11 cellular contexts compared by ENCODE assay signal in the genomic region with DNA sequence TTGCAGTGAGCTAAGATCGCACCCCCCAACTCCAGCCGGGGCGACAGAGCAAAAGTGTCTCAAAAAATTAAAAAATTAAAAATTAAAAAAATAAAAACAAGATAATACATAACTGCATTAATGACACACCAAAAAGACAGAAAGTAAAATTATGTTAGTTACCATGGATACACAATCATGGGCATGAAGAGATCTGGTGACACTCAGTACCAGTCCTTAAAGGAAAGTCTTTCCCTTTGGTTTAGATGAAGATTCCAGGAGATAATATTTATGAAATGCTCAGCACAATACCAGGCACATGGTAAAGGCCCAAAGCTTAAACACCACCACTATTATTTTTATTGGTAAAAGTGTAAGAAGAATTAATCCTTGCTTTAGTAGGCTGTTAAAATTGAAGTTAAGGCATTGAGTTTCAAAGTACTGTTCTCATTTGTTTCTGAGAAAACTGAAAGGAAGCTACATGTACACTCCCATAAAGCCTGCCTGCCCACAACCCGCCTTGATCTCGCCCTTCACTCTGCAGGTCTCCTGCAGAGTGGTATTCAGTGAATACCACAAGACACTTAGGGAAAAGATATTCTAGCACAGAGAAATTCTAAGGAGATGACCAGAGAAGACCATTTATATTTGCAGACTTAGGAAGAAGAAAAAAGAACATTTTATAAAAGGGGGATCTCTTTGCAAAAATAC. TPM values are rescaled to one million over a fixed set of nuclear protein-coding genes. Genes with fewer than 3 reads are reported as not detected.
DNase-seq lines count a peak whose midpoint lies in the region; ATAC-seq and TF ChIP-seq lines count a peak whose summit lies in the region.
"Had no signal": no experiment of that assay in that cellular context is flagged by ENCODE, and none has a peak within 500 bp of the region (broad histone marks: within the 10 kb centered on the region; RNA-seq: fewer than 3 reads in every experiment).

No MANE protein-coding gene starts in this region.

- TF ChIP-seq POLR2A in lower leg skin (IDR thresholded peaks at IDR 0.05), result no peak

- WGBS in lower leg skin, 2 donors, result 94 to 97% methylated on average over 5 of the region's 5 CpGs

- peak; percentile 86 for ATAC-seq in activated naive CD8-positive, alpha-beta T cell treated with anti-CD3 and anti-CD28 coated beads, Interleukin-2, amount 10 ng/mL, durations not matched to agents 7 days and 5 days (ENCODE audit: low read depth)
- peak in 2 of 3 donors; percentile 63 to 72 for ATAC-seq in natural killer cell
- ATAC-seq: HCT116 had no signal

- POLR2A ChIA-PET in activated naive CD8-positive, alpha-beta T cell treated with anti-CD3 and anti-CD28 coated beads, Interleukin-2, amount 10 ng/mL, durations not matched to agents 7 days and 5 days (lab: Charles Lee), result interaction anchor here (0.9 to 4.3 kb wide), 2 partner anchors 53 to 129 kb away, joined by 3 to 28 read pairs; a partner anchor contains a TSS

- H3K27ac Mint-ChIP-seq in activated CD4-positive, alpha-beta T cell treated with anti-CD3 and anti-CD28 coated beads, Interleukin-2, amount 10 ng/mL, durations not matched to agents 24 days and 14 days, result no peak overlapping the region
- peak overlapping the region; percentile 88 for H3K27ac Mint-ChIP-seq in activated naive CD8-positive, alpha-beta T cell treated with anti-CD3 and anti-CD28 coated beads, Interleukin-2, amount 10 ng/mL, durations not matched to agents 7 days and 5 days
- H3K27ac Mint-ChIP-seq in natural killer cell, result peak overlapping the region; percentile 65 to 75

- intact Hi-C loops in activated CD4-positive, alpha-beta T cell treated with anti-CD3 and anti-CD28 coated beads, Interleukin-2, amount 10 ng/mL, durations not matched to agents 24 days and 14 days (cut with micrococcal nuclease), result loop anchor here (10.0 kb wide), 1 partner anchor 217 kb away; no protein-coding TSS in a partner anchor
- intact Hi-C loops in natural killer cell (cut with micrococcal nuclease) (no loop called here), lower leg skin (cut with DNase I; ENCODE audit: low total_unique reads) (no loop called here)

- no peaks in the 10 kb centered on the region for H3K27me3 Mint-ChIP-seq in activated CD4-positive, alpha-beta T cell treated with anti-CD3 and anti-CD28 coated beads, Interleukin-2, amount 10 ng/mL, durations not matched to agents 24 days and 14 days
- no peaks in the 10 kb centered on the region for H3K27me3 Mint-ChIP-seq in activated naive CD8-positive, alpha-beta T cell treated with anti-CD3 and anti-CD28 coated beads, Interleukin-2, amount 10 ng/mL, durations not matched to agents 7 days and 5 days
- H3K27me3 Mint-ChIP-seq in natural killer cell (ENCODE audit: low read depth in 2 of 2), result no peaks in the 10 kb centered on the region

- H3K4me3 Mint-ChIP-seq in activated CD4-positive, alpha-beta T cell treated with anti-CD3 and anti-CD28 coated beads, Interleukin-2, amount 10 ng/mL, durations not matched to agents 24 days and 14 days, result peak overlapping the region; percentile 44
- H3K4me3 Mint-ChIP-seq in activated naive CD8-positive, alpha-beta T cell treated with anti-CD3 and anti-CD28 coated beads, Interleukin-2, amount 10 ng/mL, durations not matched to agents 7 days and 5 days, result peak overlapping the region; percentile 83
- peak overlapping the region; percentile 79 for H3K4me3 Mint-ChIP-seq in natural killer cell

- H3K4me3 ChIP-seq in lower leg skin (ENCODE audit: low read depth, poor library complexity, severe bottlenecking), result no peak overlapping the region
- H3K4me3 ChIP-seq: lung had no signal

- peaks cover 56% of the 10 kb centered on the region for H3K36me3 Mint-ChIP-seq in activated CD4-positive, alpha-beta T cell treated with anti-CD3 and anti-CD28 coated beads, Interleukin-2, amount 10 ng/mL, durations not matched to agents 24 days and 14 days (ENCODE audit: low read depth)
- peaks cover 61% of the 10 kb centered on the region for H3K36me3 Mint-ChIP-seq in activated naive CD8-positive, alpha-beta T cell treated with anti-CD3 and anti-CD28 coated beads, Interleukin-2, amount 10 ng/mL, durations not matched to agents 7 days and 5 days
- peaks cover 8% of the 10 kb centered on the region for H3K36me3 Mint-ChIP-seq in natural killer cell

- H3K9me3 Mint-ChIP-seq in activated CD4-positive, alpha-beta T cell treated with anti-CD3 and anti-CD28 coated beads, Interleukin-2, amount 10 ng/mL, durations not matched to agents 24 days and 14 days, result no peaks in the 10 kb centered on the region
- H3K9me3 Mint-ChIP-seq in activated naive CD8-positive, alpha-beta T cell treated with anti-CD3 and anti-CD28 coated beads, Interleukin-2, amount 10 ng/mL, durations not matched to agents 7 days and 5 days, result no peaks in the 10 kb centered on the region
- H3K9me3 Mint-ChIP-seq in natural killer cell, result no peaks in the 10 kb centered on the region

- TF ChIP-seq CTCF in natural killer cell (IDR thresholded peaks at IDR 0.05) (no peak), lower leg skin (IDR thresholded peaks at IDR 0.05) (no peak)

- H3K4me1 Mint-ChIP-seq in activated CD4-positive, alpha-beta T cell treated with anti-CD3 and anti-CD28 coated beads, Interleukin-2, amount 10 ng/mL, durations not matched to agents 24 days and 14 days, result peaks cover 47% of the 10 kb centered on the region
- H3K4me1 Mint-ChIP-seq in activated naive CD8-positive, alpha-beta T cell treated with anti-CD3 and anti-CD28 coated beads, Interleukin-2, amount 10 ng/mL, durations not matched to agents 7 days and 5 days, result peaks cover 60% of the 10 kb centered on the region
- H3K4me1 Mint-ChIP-seq in natural killer cell, result peaks cover 45 to 65% of the 10 kb centered on the region in 2 donors

- peak; percentile 78 for DNase-seq in activated CD4-positive, alpha-beta T cell treated with anti-CD3 and anti-CD28 coated beads, Interleukin-2, amount 10 ng/mL, durations not matched to agents 24 days and 14 days
- DNase-seq in activated CD4-positive, alpha-beta T cell treated with anti-CD3 and anti-CD28 coated beads, Interleukin-2, amount 50 U/mL, for 48 hours, result no peak
- DNase-seq in LHCN-M2 (ENCODE audit: low read depth), result peak; percentile 21
- no peak for DNase-seq in activated naive CD8-positive, alpha-beta T cell treated with anti-CD3 and anti-CD28 coated beads, Interleukin-2, amount 10 ng/mL, durations not matched to agents 7 days and 5 days
- no peak for DNase-seq in natural killer cell
- DNase-seq in NCI-H1930 (lab: John Stamatoyannopoulos, UW), result no peak
- no peak for DNase-seq in H4 (ENCODE audit: low spot score)
- no peak for DNase-seq in lower leg skin (ENCODE audit: low spot score in 2 of 2)
- DNase-seq: occipital lobe had no signal

RNA-seq across cellular contexts. Expression of a gene that starts 52.3 kb away (rescaled TPM):
- total RNA-seq in activated CD4-positive, alpha-beta T cell treated with anti-CD3 and anti-CD28 coated beads, Interleukin-2, amount 10 ng/mL, durations not matched to agents 24 days and 14 days, result 33.2 and 34.6 TPM in 2 replicates
- 107 and 108 TPM in 2 replicates for total RNA-seq in LHCN-M2 (2014; rRNA removed)
- 45.1 TPM for polyA plus RNA-seq in LHCN-M2 (2012)
- 10 to 100 TPM; 64.0 to 68.2 TPM for total RNA-seq in activated naive CD8-positive, alpha-beta T cell treated with anti-CD3 and anti-CD28 coated beads, Interleukin-2, amount 10 ng/mL, durations not matched to agents 7 days and 5 days
- total RNA-seq in natural killer cell, result 10 to 100 TPM; 43.6 to 55.8 (median 49.9) TPM
- 27.5 and 33.8 TPM in 2 replicates for total RNA-seq in H4 (2014; rRNA removed; shearing (Covaris generic))
- total RNA-seq in lower leg skin, result 10 to 100 TPM; 38.7 to 42.9 (median 41.3) TPM

Comparison
In these comparisons a context has a peak if more than half of its experiments do, and no peak if none do; other contexts are left out.
1. DNase-seq: peak in activated CD4-positive, alpha-beta T cell treated with anti-CD3 and anti-CD28 coated beads, Interleukin-2, amount 10 ng/mL, durations not matched to agents 24 days and 14 days (single experiment) and LHCN-M2 (single experiment); none in activated CD4-positive, alpha-beta T cell treated with anti-CD3 and anti-CD28 coated beads, Interleukin-2, amount 50 U/mL, for 48 hours (0 of 2), activated naive CD8-positive, alpha-beta T cell treated with anti-CD3 and anti-CD28 coated beads, Interleukin-2, amount 10 ng/mL, durations not matched to agents 7 days and 5 days (single experiment), natural killer cell (single experiment), NCI-H1930 (0 of 2), H4 (single experiment) and lower leg skin (0 of 2).
2. Peak in every context shown above with its lines, with median percentiles within 50 percentile points of each other: H3K4me3 Mint-ChIP-seq.